Comparison of ENCODE assay signal across 24 cellular contexts in genomic region chr13:32501058-32501457, GRCh38. TPM values are rescaled to one million over a fixed set of nuclear protein-coding genes. Genes with fewer than 3 reads are reported as not detected.
DNase-seq lines count a peak whose midpoint lies in the region; ATAC-seq, FAIRE-seq and TF ChIP-seq lines count a peak whose summit lies in the region.
"Had no signal": no experiment of that assay in that cellular context is flagged by ENCODE, and none has a peak within 500 bp of the region (broad histone marks: within the 10 kb centered on the region; RNA-seq: fewer than 3 reads in every experiment).

No MANE protein-coding gene starts in this region.

- H3K9ac ChIP-seq in IMR-90 (ENCODE audit: low read depth, low read length) = no peak overlapping the region
- H3K9ac ChIP-seq in K562 (ENCODE audit: insufficient read depth in 1 of 2, low read depth in 2 of 2, low read length in 2 of 2) = no peak overlapping the region
- H3K9ac ChIP-seq: KMS-11 had no signal

- TF ChIP-seq POLR2A in IMR-90 (IDR thresholded peaks at IDR 0.05; ENCODE audit: low read depth, low read length) (no peak), K562 (conservative IDR thresholded peaks at IDR 0.05) (no peak)

- H2BK120ac ChIP-seq in IMR-90 (ENCODE audit: low read depth, low read length) = no peak overlapping the region

- H3K9me3 ChIP-seq in IMR-90 (ENCODE audit: control insufficient read depth, insufficient read depth, low read length) = no peaks in the 10 kb centered on the region
- no peaks in the 10 kb centered on the region for H3K9me3 ChIP-seq in K562 (replicated peaks; ENCODE audit: control insufficient read depth, insufficient read depth, low read depth, low read length)
- H3K9me3 ChIP-seq: HAP-1, SJCRH30 had no signal

- no peak for TF ChIP-seq CTCF in IMR-90 (conservative IDR thresholded peaks at IDR 0.05; ENCODE audit: low read depth, low read length)
- TF ChIP-seq CTCF in K562 (IDR thresholded peaks at IDR 0.05 in 2 of 3, conservative IDR thresholded peaks at IDR 0.05 in 1 of 3; ENCODE audit: insufficient read depth in 2 of 3, low read depth in 1 of 3, low read length in 3 of 3) = no peak
- TF ChIP-seq CTCF in foreskin fibroblast (IDR thresholded peaks at IDR 0.05; ENCODE audit: low read depth, low read length) = no peak

- H2AK9ac ChIP-seq in IMR-90 (replicated peaks; ENCODE audit: low read depth, low read length, poor library complexity) = no peak overlapping the region

- no peak overlapping the region for H2BK15ac ChIP-seq in IMR-90 (ENCODE audit: low read depth, low read length)

- no peak overlapping the region for H3K27ac ChIP-seq in IMR-90 (ENCODE audit: insufficient read depth, low read length)
- no peak overlapping the region for H3K27ac ChIP-seq in K562 (ENCODE audit: extremely low read depth, low read depth, low read length)
- H3K27ac ChIP-seq: C4-2B, KMS-11, SJCRH30 had no signal

- no peak overlapping the region for H2BK20ac ChIP-seq in IMR-90 (ENCODE audit: low read depth, low read length)

- no peak overlapping the region for H3K18ac ChIP-seq in IMR-90 (ENCODE audit: low read depth, low read length)

- H4K20me1 ChIP-seq in IMR-90 (ENCODE audit: insufficient read depth, low read length) (no peaks in the 10 kb centered on the region), K562 (replicated peaks; ENCODE audit: control insufficient read depth, insufficient read depth, low read length) (no peaks in the 10 kb centered on the region)

- H4K8ac ChIP-seq in IMR-90 (ENCODE audit: low read depth in 2 of 2, low read length in 2 of 2) = no peak overlapping the region

- no peak overlapping the region for H3K14ac ChIP-seq in IMR-90 (replicated peaks; ENCODE audit: low read depth, low read length)

- in situ Hi-C loops in IMR-90 (cut with MboI; ENCODE audit: low sequenced_read_pairs) = no loop called here
- in situ Hi-C loops in K562 (cut with MboI) = no loop called here

- TF ChIP-seq EP300 in K562 (IDR thresholded peaks at IDR 0.05; ENCODE audit: low read length) = no peak

- H3K4me1 ChIP-seq in IMR-90 (ENCODE audit: control insufficient read depth, insufficient read depth, low read length) (no peaks in the 10 kb centered on the region; the same call in 1 of the 2 replicates), K562 (replicated peaks in 1 of 2; ENCODE audit: control insufficient read depth in 2 of 2, insufficient read depth in 2 of 2, low read length in 2 of 2) (peaks cover 0 to 15% of the 10 kb centered on the region in 2 experiments; a peak in 3 of 5 replicates)
- H3K4me1 ChIP-seq: SJCRH30 had no signal

- H3K4me3 ChIP-seq in IMR-90 (ENCODE audit: insufficient read depth, low read depth, low read length) = no peak overlapping the region
- no peak overlapping the region for H3K4me3 ChIP-seq in K562
- no peak overlapping the region for H3K4me3 ChIP-seq in foreskin fibroblast (ENCODE audit: low read depth in 1 of 2, low read length in 2 of 2)
- no peak overlapping the region for H3K4me3 ChIP-seq in H7 (ENCODE audit: insufficient read depth, low read depth, low read length)
- H3K4me3 ChIP-seq: GM23338, HAP-1, SJCRH30 had no signal

- H3K27me3 ChIP-seq in IMR-90 (ENCODE audit: control insufficient read depth, insufficient read depth, low read length) = no peaks in the 10 kb centered on the region
- no peaks in the 10 kb centered on the region for H3K27me3 ChIP-seq in K562 (ENCODE audit: control insufficient read depth in 2 of 2, insufficient read depth in 2 of 2, low read length in 2 of 2)
- H3K27me3 ChIP-seq in H7 (ENCODE audit: control insufficient read depth, insufficient read depth, low read length) = no peaks in the 10 kb centered on the region
- H3K27me3 ChIP-seq: SJCRH30 had no signal

- ATAC-seq in IMR-90 (ENCODE audit: low read depth) (no peak), K562 (no peak), HG03520 (IDR thresholded peaks at IDR 0.05; ENCODE audit: unreplicated experiment) (no peak)
- ATAC-seq: CD8-positive, alpha-beta T cell; GM23338; Right ventricle myocardium inferior; SK-N-SH treated with all-trans-retinoic acid at 6 μM for 48 hours had no signal

- no peak overlapping the region for H3K56ac ChIP-seq in IMR-90 (ENCODE audit: extremely low read depth, insufficient read depth, low read length)

- H3K23ac ChIP-seq in IMR-90 (ENCODE audit: low read depth, low read length) = no peak overlapping the region

- 100% methylated on average over 4 of the region's 6 CpGs; no CpG with 5 or more reads in 1 of the 2 experiments for WGBS in IMR-90 (ENCODE audit: extremely low coverage in 2 of 2, insufficient read length in 1 of 2), 2 experiments
- WGBS in K562 (ENCODE audit: insufficient coverage, low coverage, missing lambda C conversion rate) = 70% methylated on average over 6 of the region's 6 CpGs

- H4K5ac ChIP-seq in IMR-90 (ENCODE audit: low read depth, low read length) = no peak overlapping the region

- no peak overlapping the region for H2AK5ac ChIP-seq in IMR-90 (ENCODE audit: low read depth, low read length)

- POLR2A ChIA-PET in IMR-90 (lab: Charles Lee; ENCODE audit: unreplicated experiment) (no interaction called here), K562 (lab: Yijun Ruan, JAX) (no interaction called here)

- CTCF ChIA-PET in IMR-90 (lab: Yijun Ruan, JAX) (no interaction called here), K562 (lab: Yijun Ruan, JAX; ENCODE audit: low intra/inter-chr PET ratio) (no interaction called here)

- no peak overlapping the region for H2BK5ac ChIP-seq in IMR-90 (ENCODE audit: low read depth, low read length, poor library complexity, severe bottlenecking)

- no peak for FAIRE-seq in K562 (lab: Jason Lieb, UNC)

- TF ChIP-seq RAD21 in IMR-90 (IDR thresholded peaks at IDR 0.05; ENCODE audit: low read length) = no peak
- TF ChIP-seq RAD21 in K562 (CRISPR knock-in tag; conservative IDR thresholded peaks at IDR 0.05 in 1 of 2, IDR thresholded peaks at IDR 0.05 in 1 of 2) = no peak

- dilution Hi-C loops in IMR-90 (cut with HindIII; ENCODE audit: low sequenced_read_pairs, unreplicated experiment) = no loop called here

- peaks cover 9% of the 10 kb centered on the region; the same call in 1 of the 2 replicates for H3K9me1 ChIP-seq in IMR-90 (ENCODE audit: insufficient read depth, low read length)
- H3K9me1 ChIP-seq in K562 (ENCODE audit: control insufficient read depth, insufficient read depth, low read length) = no peaks in the 10 kb centered on the region

- intact Hi-C loops in IMR-90 (cut with micrococcal nuclease) (no loop called here), K562 (cut with micrococcal nuclease) (no loop called here)

- no peak overlapping the region for H4K91ac ChIP-seq in IMR-90 (ENCODE audit: insufficient read depth, low read depth, low read length)

- peaks cover 0 to 5% of the 10 kb centered on the region in 2 experiments; a peak in 2 of 4 replicates for H3K79me1 ChIP-seq in IMR-90 (ENCODE audit: low read depth in 1 of 2, low read length in 2 of 2)

- no peak overlapping the region for H3K4ac ChIP-seq in IMR-90 (ENCODE audit: low read depth, low read length)

- H3K4me2 ChIP-seq in IMR-90 (ENCODE audit: low read depth, low read length) = no peak overlapping the region
- no peak overlapping the region for H3K4me2 ChIP-seq in K562 (ENCODE audit: insufficient read depth, low read length)
- H3K4me2 ChIP-seq: GM23338, KMS-11 had no signal

- H3K79me2 ChIP-seq in K562 (ENCODE audit: control insufficient read depth, insufficient read depth, low read length) = no peaks in the 10 kb centered on the region

- H2AFZ ChIP-seq in IMR-90 (replicated peaks; ENCODE audit: low read length, poor library complexity) = no peak overlapping the region
- no peak overlapping the region for H2AFZ ChIP-seq in K562 (ENCODE audit: low read depth, low read length)
- H2AFZ ChIP-seq: GM23338 had no signal

- peaks cover 3% of the 10 kb centered on the region; the same call in 1 of the 2 replicates for H3K36me3 ChIP-seq in IMR-90 (ENCODE audit: control insufficient read depth, insufficient read depth, low read length)
- no peaks in the 10 kb centered on the region for H3K36me3 ChIP-seq in K562 (ENCODE audit: control insufficient read depth, insufficient read depth, low read length)
- no peaks in the 10 kb centered on the region for H3K36me3 ChIP-seq in H7 (replicated peaks; ENCODE audit: control insufficient read depth, insufficient read depth, low read length)
- H3K36me3 ChIP-seq: HAP-1, SJCRH30 had no signal

- BruUV-seq in IMR-90 (replicated peaks; lab: Mats Ljungman, UMichigan) (no TSS peak), K562 (replicated peaks; lab: Mats Ljungman, UMichigan) (no TSS peak)

- DNase-seq in ELR (ENCODE audit: low read depth) (peak; percentile 13), IMR-90 (peak; percentile 7), K562 (ENCODE audit: extremely low read depth in 1 of 4, low spot score in 3 of 4) (no peak), kidney tubule cell (ENCODE audit: low spot score) (peak; percentile 6), foreskin fibroblast (no peak), H7 (no peak)
- DNase-seq: CD8-positive, alpha-beta T cell; DMS 273 treated with DMSO at 0.1 percent for 48 hours; DMS79 treated with DMSO at 0.1 percent for 48 hours; HFFc6; NCI-H1092; NCI-H1436; NCI-H187 treated with DMSO at 0.1 percent for 48 hours; NCI-H2171 treated with DMSO at 0.1 percent for 48 hours; NCI-H524; NCI-H774; SJCRH30 had no signal

RNA-seq across cellular contexts. Expression of gene N4BP2L2, which starts 37.5 kb away (rescaled TPM):
- total RNA-seq in IMR-90 (2012; rRNA removed) (34.6 and 66.7 TPM in 2 replicates), K562 (2014; rRNA removed) (33.9 and 34.9 TPM in 2 replicates), K562 (2014; rRNA removed; fragmentation: Illumina TruSeq; extraction: Trizol) (76.4 and 87.4 TPM in 2 replicates), K562 (2015; rRNA removed; fragmentation: Illumina TruSeq; extraction: Trizol) (52.2 and 58.3 TPM in 2 replicates), K562 (2021) (42.4 and 45.9 TPM in 2 replicates)
- polyA plus RNA-seq in IMR-90 (2012; rRNA removed) (22.6 and 28.7 TPM in 2 replicates), K562 (2011; rRNA removed) (45.0 and 56.6 TPM in 2 replicates), K562 (2014; fragmentation: Illumina TruSeq; extraction: Trizol) (41.5 and 58.0 TPM in 2 replicates), K562 (2014; fragmentation: Nextera tagmentation; extraction: Ambion mirVana) (10 to 100 TPM; 46.2 to 46.5 TPM), K562 (2014; rRNA removed) (39.0 and 48.7 TPM in 2 replicates)
- polyA plus RNA-seq in IMR-90 (2012; cell fraction: cytosol; rRNA removed) = 1.2 and 1.4 TPM in 2 replicates
- 7.5 and 85.4 TPM in 2 replicates for polyA plus RNA-seq in IMR-90 (2012; cell fraction: nucleus; rRNA removed; ENCODE audit: low replicate concordance)
- total RNA-seq in K562 (2011; cell fraction: chromatin; rRNA removed; ENCODE audit: low replicate concordance) = 34.0 and 182 TPM in 2 replicates
- total RNA-seq in K562 (2011; cell fraction: nucleolus; rRNA removed) = 12.3 and 20.1 TPM in 2 replicates
- 82.9 and 163 TPM in 2 replicates for total RNA-seq in K562 (2011; cell fraction: nucleoplasm; rRNA removed)
- 4.4 and 10.9 TPM in 2 replicates for polyA plus RNA-seq in K562 (2011; cell fraction: cytosol; rRNA removed)
- polyA plus RNA-seq in K562 (2011; cell fraction: nucleus; rRNA removed) = 24.9 and 29.1 TPM in 2 replicates
- 29.5 and 32.7 TPM in 2 replicates for polyA plus RNA-seq in K562 (2012)
- 46.1 and 56.4 TPM in 2 replicates for polyA minus RNA-seq in K562 (2011; rRNA and poly(A)+ RNA removed)
- 10.5 and 10.8 TPM in 2 replicates for polyA minus RNA-seq in K562 (2011; cell fraction: cytosol; rRNA and poly(A)+ RNA removed)
- 27.7 and 48.0 TPM in 2 replicates for polyA minus RNA-seq in K562 (2011; cell fraction: nucleus; rRNA and poly(A)+ RNA removed)
- 42.5 and 64.9 TPM in 2 replicates for total RNA-seq in H7 (2014; rRNA removed; shearing (Covaris generic))

Comparison
In these comparisons a context has a peak if more than half of its experiments do, and no peak if none do; other contexts are left out.
1. DNase-seq: peak in ELR (single experiment), IMR-90 (single experiment) and kidney tubule cell (single experiment); none in K562 (0 of 4), foreskin fibroblast (0 of 2) and H7 (single experiment).